In genomic region chr6:32637219-32637880, GRCh38 we compare ENCODE assay signal across 10 cellular contexts. TPM values are rescaled to one million over a fixed set of nuclear protein-coding genes. Genes with fewer than 3 reads are reported as not detected.
DNase-seq lines count a peak whose midpoint lies in the region; ATAC-seq, FAIRE-seq and TF ChIP-seq lines count a peak whose summit lies in the region.
"Had no signal": no experiment of that assay in that cellular context is flagged by ENCODE, and none has a peak within 500 bp of the region (broad histone marks: within the 10 kb centered on the region; RNA-seq: fewer than 3 reads in every experiment).

Gene HLA-DQA1, plus strand, starts transcription at chr6:32637406. Its CDS starts 53 bp downstream, at chr6:32637459.

- no peak for TF ChIP-seq POLR2A in H54 (IDR thresholded peaks at IDR 0.05; ENCODE audit: low read depth, low read length)

- peak; percentile 82 to 85 for ATAC-seq in activated CD4-positive, CD25-positive, alpha-beta regulatory T cell treated with anti-CD3 and anti-CD28 coated beads, Interleukin-2, amount 50 U/mL, for 24 hours
- ATAC-seq in HG02981 (IDR thresholded peaks at IDR 0.05; ENCODE audit: unreplicated experiment): peak; percentile 81
- peak; percentile 76 for ATAC-seq in activated naive CD8-positive, alpha-beta T cell treated with anti-CD3 and anti-CD28 coated beads, Interleukin-2, amount 50 U/mL, for 24 hours

- peak within 1 kb of the TSS in 3 of 5 donors; percentile 37 to 42 (median 38) for H3K4me3 ChIP-seq in subcutaneous abdominal adipose tissue (ENCODE audit: low read depth in 1 of 5, low read length in 5 of 5)

- no peak within 1 kb of the TSS for H3K27ac ChIP-seq in subcutaneous abdominal adipose tissue (ENCODE audit: low read depth, low read length)
- H3K27ac ChIP-seq: 22Rv1 had no signal

- H3K9me3 Mint-ChIP-seq in activated naive CD8-positive, alpha-beta T cell treated with anti-CD3 and anti-CD28 coated beads, Interleukin-2, amount 50 U/mL, for 24 hours: no peaks in the 10 kb centered on the region
- H3K9me3 Mint-ChIP-seq in osteocyte (ENCODE audit: unreplicated experiment): no peaks in the 10 kb centered on the region

- peak within 1 kb of the TSS; percentile 81 for H3K27ac Mint-ChIP-seq in activated naive CD8-positive, alpha-beta T cell treated with anti-CD3 and anti-CD28 coated beads, Interleukin-2, amount 50 U/mL, for 24 hours
- no peak within 1 kb of the TSS for H3K27ac Mint-ChIP-seq in osteocyte (ENCODE audit: unreplicated experiment)

- no peaks in the 10 kb centered on the region for H3K27me3 ChIP-seq in subcutaneous abdominal adipose tissue (ENCODE audit: control insufficient read depth in 5 of 5, insufficient read depth in 4 of 5, low read length in 5 of 5)

- H3K4me1 Mint-ChIP-seq in activated naive CD8-positive, alpha-beta T cell treated with anti-CD3 and anti-CD28 coated beads, Interleukin-2, amount 50 U/mL, for 24 hours: peaks cover 38% of the 10 kb centered on the region
- no peaks in the 10 kb centered on the region for H3K4me1 Mint-ChIP-seq in osteocyte (ENCODE audit: unreplicated experiment)

- H3K36me3 Mint-ChIP-seq in activated naive CD8-positive, alpha-beta T cell treated with anti-CD3 and anti-CD28 coated beads, Interleukin-2, amount 50 U/mL, for 24 hours (ENCODE audit: low read depth): peaks cover 2% of the 10 kb centered on the region
- H3K36me3 Mint-ChIP-seq in osteocyte (ENCODE audit: unreplicated experiment): no peaks in the 10 kb centered on the region

- H3K4me3 Mint-ChIP-seq in activated naive CD8-positive, alpha-beta T cell treated with anti-CD3 and anti-CD28 coated beads, Interleukin-2, amount 50 U/mL, for 24 hours: peak within 1 kb of the TSS; percentile 82
- no peak within 1 kb of the TSS for H3K4me3 Mint-ChIP-seq in osteocyte (ENCODE audit: unreplicated experiment)

- no peak for DNase-seq in activated CD4-positive, CD25-positive, alpha-beta regulatory T cell treated with anti-CD3 and anti-CD28 coated beads, Interleukin-2, amount 50 U/mL, for 72 hours
- no peak for DNase-seq in activated naive CD8-positive, alpha-beta T cell treated with anti-CD3 and anti-CD28 coated beads, Interleukin-2, amount 50 U/mL, for 24 hours
- no peak for DNase-seq in H54 (ENCODE audit: insufficient read length, low spot score)
- DNase-seq in activated CD8-positive, alpha-beta memory T cell treated with anti-CD3 and anti-CD28 coated beads for 24 hours: no peak
- no peak for DNase-seq in osteocyte (ENCODE audit: extremely low spot score, unreplicated experiment)

- no peaks in the 10 kb centered on the region for H3K4me1 ChIP-seq in subcutaneous abdominal adipose tissue (ENCODE audit: control insufficient read depth in 5 of 5, insufficient read depth in 5 of 5, low read length in 5 of 5)

- H3K36me3 ChIP-seq in subcutaneous abdominal adipose tissue (ENCODE audit: control insufficient read depth in 5 of 5, insufficient read depth in 5 of 5, low read length in 5 of 5): peaks cover 0 to 2% (median 0%) of the 10 kb centered on the region in 5 donors

- peak within 1 kb of the TSS in 1 of 5 donors; percentile 25 for H3K9ac ChIP-seq in subcutaneous abdominal adipose tissue (ENCODE audit: low read length in 5 of 5)

- H3K9me3 ChIP-seq in subcutaneous abdominal adipose tissue (ENCODE audit: control insufficient read depth in 5 of 5, low read length in 5 of 5): no peaks in the 10 kb centered on the region

- no peak for TF ChIP-seq CTCF in osteocyte (IDR thresholded peaks at IDR 0.05)

- peaks cover 5% of the 10 kb centered on the region for H3K27me3 Mint-ChIP-seq in activated naive CD8-positive, alpha-beta T cell treated with anti-CD3 and anti-CD28 coated beads, Interleukin-2, amount 50 U/mL, for 24 hours
- peaks cover 3% of the 10 kb centered on the region for H3K27me3 Mint-ChIP-seq in osteocyte (ENCODE audit: unreplicated experiment)

- no peak for FAIRE-seq in H54 (lab: Jason Lieb, UNC)
- FAIRE-seq: endometrium had no signal

RNA-seq across cellular contexts. Expression of gene HLA-DQA1, which starts in this region (rescaled TPM):
- total RNA-seq in osteocyte: not detected in 2 replicates
